Comparison of ENCODE assay signal across 12 cellular contexts in genomic region chr7:24922099-24922773, GRCh38. TPM values are rescaled to one million over a fixed set of nuclear protein-coding genes. Genes with fewer than 3 reads are reported as not detected.
DNase-seq lines count a peak whose midpoint lies in the region; ATAC-seq and TF ChIP-seq lines count a peak whose summit lies in the region.
"Had no signal": no experiment of that assay in that cellular context is flagged by ENCODE, and none has a peak within 500 bp of the region (broad histone marks: within the 10 kb centered on the region; RNA-seq: fewer than 3 reads in every experiment).

No MANE protein-coding gene starts in this region.

- H3K4me1 ChIP-seq in stomach: peaks cover 0 to 35% (median 15%) of the 10 kb centered on the region in 4 donors

- H3K9me3 ChIP-seq in T-helper 17 cell (ENCODE audit: control insufficient read depth, low read length, poor library complexity, severe bottlenecking) (no peaks in the 10 kb centered on the region), stomach (no peaks in the 10 kb centered on the region)

- ATAC-seq in T-helper 17 cell: no peak

- in situ Hi-C loops in ACHN (cut with HindIII; ENCODE audit: low pct_ligation_motif_present, low pct_unique_long_range_greater_than_20kb, low sequenced_read_pairs): no loop called here

- H3K4me1 Mint-ChIP-seq in activated T-cell treated with anti-CD3 and anti-CD28 coated beads, Interleukin-2, amount 50 U/mL, for 24 hours (ENCODE audit: low read depth): peaks cover 89% of the 10 kb centered on the region
- H3K4me1 Mint-ChIP-seq in T-helper 17 cell: peaks cover 70% of the 10 kb centered on the region

- H3K4me3 ChIP-seq in foreskin fibroblast (ENCODE audit: low read depth in 1 of 2, low read length in 2 of 2) (no peak overlapping the region), stomach (no peak overlapping the region)

- H3K27me3 ChIP-seq in stomach: no peaks in the 10 kb centered on the region

- TF ChIP-seq POLR2A in stomach (IDR thresholded peaks at IDR 0.05): no peak

- no peaks in the 10 kb centered on the region for H3K9me3 Mint-ChIP-seq in activated T-cell treated with anti-CD3 and anti-CD28 coated beads, Interleukin-2, amount 50 U/mL, for 24 hours
- H3K9me3 Mint-ChIP-seq: brain, memory B cell had no signal

- TF ChIP-seq CTCF in foreskin fibroblast (IDR thresholded peaks at IDR 0.05; ENCODE audit: low read depth, low read length) (no peak), stomach (IDR thresholded peaks at IDR 0.05) (no peak)

- no peaks in the 10 kb centered on the region for H3K27me3 Mint-ChIP-seq in activated T-cell treated with anti-CD3 and anti-CD28 coated beads, Interleukin-2, amount 50 U/mL, for 24 hours
- H3K27me3 Mint-ChIP-seq in T-helper 17 cell: no peaks in the 10 kb centered on the region
- H3K27me3 Mint-ChIP-seq: memory B cell had no signal

- peaks cover 17% of the 10 kb centered on the region for H3K36me3 Mint-ChIP-seq in activated T-cell treated with anti-CD3 and anti-CD28 coated beads, Interleukin-2, amount 50 U/mL, for 24 hours (ENCODE audit: low read depth)
- H3K36me3 Mint-ChIP-seq in T-helper 17 cell (ENCODE audit: low read depth): no peaks in the 10 kb centered on the region
- H3K36me3 Mint-ChIP-seq: brain had no signal

- peak overlapping the region; percentile 6 to 53 (median 32) for H3K27ac ChIP-seq in stomach

- no peak for DNase-seq in activated T-cell treated with anti-CD3 and anti-CD28 coated beads, Interleukin-2, amount 50 U/mL, for 24 hours
- DNase-seq in activated T-cell treated with anti-CD3 and anti-CD28 coated beads, Interleukin-2, amount 50 U/mL, for 1 hour: no peak
- DNase-seq in T-helper 17 cell: no peak
- DNase-seq in foreskin fibroblast: peak; percentile 71 to 86
- DNase-seq in stomach: no peak
- no peak for DNase-seq in HuH-7 (ENCODE audit: low spot score)
- no peak for DNase-seq in SW480 (ENCODE audit: low spot score)
- no peak for DNase-seq in ACHN
- DNase-seq: NCI-H1105, NCI-H524 had no signal

- no peaks in the 10 kb centered on the region for H3K36me3 ChIP-seq in stomach

- intact Hi-C loops in stomach (cut with DNase I; ENCODE audit: low total_unique reads): no loop called here

- H3K27ac Mint-ChIP-seq in activated T-cell treated with anti-CD3 and anti-CD28 coated beads, Interleukin-2, amount 50 U/mL, for 24 hours: peak overlapping the region; percentile 91
- peak overlapping the region; percentile 97 for H3K27ac Mint-ChIP-seq in T-helper 17 cell

- H3K4me3 Mint-ChIP-seq in activated T-cell treated with anti-CD3 and anti-CD28 coated beads, Interleukin-2, amount 50 U/mL, for 24 hours: no peak overlapping the region
- H3K4me3 Mint-ChIP-seq in T-helper 17 cell: no peak overlapping the region
- H3K4me3 Mint-ChIP-seq: brain, memory B cell had no signal

- WGBS in stomach, 5 donors: 66 to 88% (median 83%) methylated on average over 5 of the region's 5 CpGs

- TF ChIP-seq EP300 in stomach (IDR thresholded peaks at IDR 0.05): no peak

RNA-seq across cellular contexts. Expression of gene OSBPL3, which starts 57.7 kb away (rescaled TPM):
- total RNA-seq in T-helper 17 cell (10 to 100 TPM; 54.8 to 54.9 TPM), stomach (10 to 100 TPM in 4 of 5 donors, 1 to 10 TPM in 1; 7.2 to 25.0 (median 15.1) TPM)
- 1 to 10 TPM; 2.0 to 8.1 (median 2.9) TPM for polyA plus RNA-seq in stomach

Comparison
In these comparisons a context has a peak if more than half of its experiments do, and no peak if none do; other contexts are left out.
1. DNase-seq: peak in foreskin fibroblast (2 of 2); none in activated T-cell treated with anti-CD3 and anti-CD28 coated beads, Interleukin-2, amount 50 U/mL, for 24 hours (single experiment), activated T-cell treated with anti-CD3 and anti-CD28 coated beads, Interleukin-2, amount 50 U/mL, for 1 hour (single experiment), T-helper 17 cell (0 of 3), stomach (single experiment), HuH-7 (single experiment), SW480 (single experiment) and ACHN (single experiment).